Comparison of ENCODE assay signal across 16 cellular contexts in the genomic region with DNA sequence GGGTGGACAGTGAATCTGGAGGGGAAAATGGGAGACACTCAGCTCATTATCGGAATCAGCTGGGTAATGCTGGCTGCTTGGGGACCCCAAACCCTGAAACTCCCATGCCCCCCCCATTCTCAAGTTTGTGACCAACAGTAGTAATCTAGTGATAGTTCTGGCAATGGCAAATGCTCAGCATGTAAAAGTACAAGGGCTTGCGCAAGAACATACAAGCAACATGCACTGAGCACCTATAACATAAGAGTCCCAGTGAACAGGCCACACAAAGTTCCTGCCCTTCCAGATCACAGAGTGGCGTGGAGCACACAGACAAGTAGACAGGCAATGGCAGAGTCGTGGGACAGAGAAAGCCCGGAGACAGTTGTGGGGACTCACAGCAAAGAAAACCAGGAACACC.
A peak's percentile ranks its signal among the peaks of the same experiment; 100 is the strongest.
DNase-seq lines count a peak whose midpoint lies in the region; ATAC-seq and TF ChIP-seq lines count a peak whose summit lies in the region.
"Had no signal": no experiment of that assay in that cellular context is flagged by ENCODE, and none has a peak within 500 bp of the region (broad histone marks: within the 10 kb centered on the region; RNA-seq: fewer than 3 reads in every experiment).

No MANE protein-coding gene starts in this region.

- H3K27me3 ChIP-seq in Caco-2 (replicated peaks; ENCODE audit: control insufficient read depth, insufficient read depth, low read length), result no peaks in the 10 kb centered on the region

- peaks cover 5% of the 10 kb centered on the region for H3K27me3 Mint-ChIP-seq in activated naive CD4-positive, alpha-beta T cell treated with anti-CD3 and anti-CD28 coated beads, Interleukin-2, amount 10 ng/mL, durations not matched to agents 7 days and 5 days
- H3K27me3 Mint-ChIP-seq in Caco-2 (ENCODE audit: insufficient read depth, unreplicated experiment) (no peaks in the 10 kb centered on the region), progenitor cell of endocrine pancreas (no peaks in the 10 kb centered on the region)

- no peaks in the 10 kb centered on the region for H3K9me3 ChIP-seq in Caco-2

- H3K4me3 ChIP-seq in Caco-2 (ENCODE audit: low read depth, low read length), result no peak overlapping the region

- H3K27ac Mint-ChIP-seq in activated naive CD4-positive, alpha-beta T cell treated with anti-CD3 and anti-CD28 coated beads, Interleukin-2, amount 10 ng/mL, durations not matched to agents 7 days and 5 days, result peak overlapping the region; percentile 70
- H3K27ac Mint-ChIP-seq in Caco-2 (ENCODE audit: unreplicated experiment) (peak overlapping the region; percentile 17), progenitor cell of endocrine pancreas (peak overlapping the region; percentile 62)
- H3K27ac Mint-ChIP-seq: CD14-positive monocyte had no signal

- no peak for DNase-seq in activated naive CD4-positive, alpha-beta T cell treated with anti-CD3 and anti-CD28 coated beads, Interleukin-2, amount 10 ng/mL, durations not matched to agents 7 days and 5 days
- DNase-seq in activated naive CD4-positive, alpha-beta T cell treated with anti-CD3 and anti-CD28 coated beads, Interleukin-2, amount 50 U/mL, for 16 hours, result no peak
- no peak for DNase-seq in Caco-2
- no peak for DNase-seq in progenitor cell of endocrine pancreas (ENCODE audit: low spot score, unreplicated experiment)
- DNase-seq in AML-193 (lab: John Stamatoyannopoulos, UW), result no peak
- no peak for DNase-seq in sciatic nerve (ENCODE audit: low spot score)
- DNase-seq in posterior cingulate gyrus, result no peak
- DNase-seq: H9; KG1; NCI-H1092 treated with DMSO at 0.1 percent for 48 hours; NCI-H2081 treated with DMSO at 0.1 percent for 48 hours; NCI-H446; NK-92 treated with Interleukin-12 subunit alpha and Interleukin-12 subunit beta, amount 100 ng/mL, for 24 hours; SIG-M5 had no signal

- peak overlapping the region; percentile 94; the same call in 1 of the 2 replicates for H3K27ac ChIP-seq in VCaP

- TF ChIP-seq CTCF in Caco-2 (IDR thresholded peaks at IDR 0.05; ENCODE audit: insufficient read depth in 1 of 2, low read depth in 1 of 2, low read length in 1 of 2, severe bottlenecking in 1 of 2, unreplicated experiment in 1 of 2) (no peak), VCaP (conservative IDR thresholded peaks at IDR 0.05) (no peak), progenitor cell of endocrine pancreas (IDR thresholded peaks at IDR 0.05; ENCODE audit: unreplicated experiment) (no peak)

- peaks cover 22% of the 10 kb centered on the region for H3K4me1 ChIP-seq in Caco-2

- POLR2A ChIA-PET in Caco-2 (lab: Charles Lee), result no interaction called here

- no peak for ATAC-seq in sciatic nerve

- no peaks in the 10 kb centered on the region for H3K36me3 Mint-ChIP-seq in activated naive CD4-positive, alpha-beta T cell treated with anti-CD3 and anti-CD28 coated beads, Interleukin-2, amount 10 ng/mL, durations not matched to agents 7 days and 5 days
- H3K36me3 Mint-ChIP-seq in Caco-2 (ENCODE audit: insufficient read depth, unreplicated experiment), result no peaks in the 10 kb centered on the region
- H3K36me3 Mint-ChIP-seq in progenitor cell of endocrine pancreas (ENCODE audit: insufficient read depth), result peaks cover 2% of the 10 kb centered on the region
- H3K36me3 Mint-ChIP-seq: CD14-positive monocyte had no signal

- CTCF ChIA-PET in activated naive CD4-positive, alpha-beta T cell treated with anti-CD3 and anti-CD28 coated beads, Interleukin-2, amount 10 ng/mL, durations not matched to agents 7 days and 5 days (lab: Charles Lee), result no interaction called here
- CTCF ChIA-PET in Caco-2 (lab: Charles Lee), result no interaction called here

- no peaks in the 10 kb centered on the region for H3K36me3 ChIP-seq in Caco-2 (ENCODE audit: control insufficient read depth, insufficient read depth, low read length)

- BruUV-seq in Caco-2 (replicated peaks; lab: Mats Ljungman, UMichigan), result no TSS peak

- intact Hi-C loops in Caco-2 (cut with micrococcal nuclease; ENCODE audit: unreplicated experiment) (no loop called here), sciatic nerve (cut with DNase I) (no loop called here), posterior cingulate gyrus (cut with DNase I) (no loop called here)

- no peaks in the 10 kb centered on the region for H3K9me3 Mint-ChIP-seq in activated naive CD4-positive, alpha-beta T cell treated with anti-CD3 and anti-CD28 coated beads, Interleukin-2, amount 10 ng/mL, durations not matched to agents 7 days and 5 days
- H3K9me3 Mint-ChIP-seq in Caco-2 (ENCODE audit: unreplicated experiment) (no peaks in the 10 kb centered on the region), progenitor cell of endocrine pancreas (ENCODE audit: low read depth) (peaks cover 7% of the 10 kb centered on the region)
- H3K9me3 Mint-ChIP-seq: H9 had no signal

- no peak overlapping the region for H3K4me3 Mint-ChIP-seq in activated naive CD4-positive, alpha-beta T cell treated with anti-CD3 and anti-CD28 coated beads, Interleukin-2, amount 10 ng/mL, durations not matched to agents 7 days and 5 days
- no peak overlapping the region for H3K4me3 Mint-ChIP-seq in Caco-2 (ENCODE audit: unreplicated experiment)
- H3K4me3 Mint-ChIP-seq in progenitor cell of endocrine pancreas (ENCODE audit: low read depth), result no peak overlapping the region
- H3K4me3 Mint-ChIP-seq: CD14-positive monocyte, H9 had no signal

- no peaks in the 10 kb centered on the region for H3K4me1 Mint-ChIP-seq in activated naive CD4-positive, alpha-beta T cell treated with anti-CD3 and anti-CD28 coated beads, Interleukin-2, amount 10 ng/mL, durations not matched to agents 7 days and 5 days
- H3K4me1 Mint-ChIP-seq in Caco-2 (ENCODE audit: low read depth, unreplicated experiment) (peaks cover 26% of the 10 kb centered on the region), progenitor cell of endocrine pancreas (ENCODE audit: low read depth) (peaks cover 38% of the 10 kb centered on the region)
- H3K4me1 Mint-ChIP-seq: CD14-positive monocyte had no signal

Comparison
In these comparisons a context has a peak if more than half of its experiments do, and no peak if none do; other contexts are left out.
1. H3K27ac Mint-ChIP-seq: peak in every context shown above with its lines; median percentile 70 in activated naive CD4-positive, alpha-beta T cell treated with anti-CD3 and anti-CD28 coated beads, Interleukin-2, amount 10 ng/mL, durations not matched to agents 7 days and 5 days; 62 in progenitor cell of endocrine pancreas; 17 in Caco-2.